Comparison of ENCODE assay signal across 10 cellular contexts in genomic region chr9:81685763-81686613, GRCh38. TPM values are rescaled to one million over a fixed set of nuclear protein-coding genes. Genes with fewer than 3 reads are reported as not detected.
DNase-seq lines count a peak whose midpoint lies in the region; ATAC-seq and TF ChIP-seq lines count a peak whose summit lies in the region.
"Had no signal": no experiment of that assay in that cellular context is flagged by ENCODE, and none has a peak within 500 bp of the region (broad histone marks: within the 10 kb centered on the region; RNA-seq: fewer than 3 reads in every experiment).

No MANE protein-coding gene starts in this region.

- peak overlapping the region; percentile 85 for H3K4me3 ChIP-seq in left ventricle myocardium inferior
- peak overlapping the region; percentile 79 for H3K4me3 ChIP-seq in brain microvascular endothelial cell (ENCODE audit: low read depth, low read length)
- H3K4me3 ChIP-seq in right lobe of liver, result peak overlapping the region; percentile 56 to 82 (median 76)

- peaks cover 4% of the 10 kb centered on the region for H3K36me3 ChIP-seq in left ventricle myocardium inferior
- H3K36me3 ChIP-seq in brain microvascular endothelial cell (replicated peaks), result no peaks in the 10 kb centered on the region
- peaks cover 0 to 16% (median 2%) of the 10 kb centered on the region in 4 donors for H3K36me3 ChIP-seq in right lobe of liver

- ATAC-seq in left cardiac atrium (no peak), right lobe of liver (peak in 2 of 4 donors; percentile 1 to 34), HG03097 (IDR thresholded peaks at IDR 0.05; ENCODE audit: low FRiP score, unreplicated experiment) (no peak)

- intact Hi-C loops in left ventricle myocardium inferior (cut with micrococcal nuclease), result loop anchor here (5.0 to 10.0 kb wide), 2 partner anchors 159 kb away; no protein-coding TSS in a partner anchor
- intact Hi-C loops in left cardiac atrium (cut with DNase I), result loop anchor here (10.0 kb wide), 2 partner anchors 71 to 161 kb away; no protein-coding TSS in a partner anchor
- intact Hi-C loops in right lobe of liver (cut with DNase I), result no loop called here

- TF ChIP-seq POLR2A in right lobe of liver (IDR thresholded peaks at IDR 0.05), result no peak

- H3K27me3 ChIP-seq in left ventricle myocardium inferior (ENCODE audit: low read depth) (peaks cover 38% of the 10 kb centered on the region), brain microvascular endothelial cell (replicated peaks) (no peaks in the 10 kb centered on the region), right lobe of liver (no peaks in the 10 kb centered on the region)

- WGBS in right lobe of liver (ENCODE audit: insufficient coverage, low coverage, low lambda C conversion rate, missing lambda C conversion rate), result 22% methylated on average over 5 of the region's 5 CpGs

- no peak overlapping the region for H3K27ac ChIP-seq in left ventricle myocardium inferior (replicated peaks)
- H3K27ac ChIP-seq in brain microvascular endothelial cell, result no peak overlapping the region
- peak overlapping the region in 2 of 3 donors; percentile 32 to 44 for H3K27ac ChIP-seq in right lobe of liver
- H3K27ac ChIP-seq: SK-N-MC had no signal

- H3K4me1 ChIP-seq in left ventricle myocardium inferior (peaks cover 77% of the 10 kb centered on the region), right lobe of liver (peaks cover 0 to 42% (median 15%) of the 10 kb centered on the region in 4 donors)

- H3K9me3 ChIP-seq in left ventricle myocardium inferior (replicated peaks) (no peaks in the 10 kb centered on the region), right lobe of liver (no peaks in the 10 kb centered on the region)

- DNase-seq in left ventricle myocardium inferior (no peak), left cardiac atrium (no peak), brain microvascular endothelial cell (peak; percentile 27), right lobe of liver (peak in 1 of 3 donors; percentile 77), GDM1 (lab: John Stamatoyannopoulos, UW) (no peak), SW480 (ENCODE audit: low spot score) (no peak), cerebellum (ENCODE audit: low spot score) (no peak)
- DNase-seq: stimulated activated CD4-positive, alpha-beta T cell treated with anti-CD3 and anti-CD28 coated beads, Interleukin-15, amount 100 ng/mL, for 24 hours had no signal

- in situ Hi-C loops in brain microvascular endothelial cell (cut with HindIII; ENCODE audit: low pct_ligation_motif_present, low sequenced_read_pairs), result no loop called here

- TF ChIP-seq CTCF in left ventricle myocardium inferior (IDR thresholded peaks at IDR 0.05; ENCODE audit: borderline replicate concordance) (no peak), brain microvascular endothelial cell (IDR thresholded peaks at IDR 0.05; ENCODE audit: low read depth, low read length, missing control alignments) (peak; percentile 57), right lobe of liver (IDR thresholded peaks at IDR 0.05) (no peak)

RNA-seq across cellular contexts. Expression of gene TLE1, which starts 3.4 kb away (rescaled TPM):
- 8.5 TPM for total RNA-seq in left ventricle myocardium inferior
- total RNA-seq in left cardiac atrium, result 10 to 100 TPM; 15.0 to 15.2 TPM
- total RNA-seq in right lobe of liver, result 10 to 100 TPM; 31.9 to 62.9 (median 58.0) TPM
- 65.5 TPM for total RNA-seq in cerebellum

Comparison
In these comparisons a context has a peak if more than half of its experiments do, and no peak if none do; other contexts are left out.
1. H3K27ac ChIP-seq: peak in right lobe of liver (2 of 3); none in left ventricle myocardium inferior (single experiment) and brain microvascular endothelial cell (single experiment).
2. intact Hi-C loops: an anchor here in left ventricle myocardium inferior (5.0 to 10.0 kb wide) and left cardiac atrium (10.0 kb wide); none called in right lobe of liver.
3. Peak in every context shown above with its lines, with median percentiles within 50 percentile points of each other: H3K4me3 ChIP-seq.